Comparison of ENCODE assay signal across 8 cellular contexts in the genomic region with DNA sequence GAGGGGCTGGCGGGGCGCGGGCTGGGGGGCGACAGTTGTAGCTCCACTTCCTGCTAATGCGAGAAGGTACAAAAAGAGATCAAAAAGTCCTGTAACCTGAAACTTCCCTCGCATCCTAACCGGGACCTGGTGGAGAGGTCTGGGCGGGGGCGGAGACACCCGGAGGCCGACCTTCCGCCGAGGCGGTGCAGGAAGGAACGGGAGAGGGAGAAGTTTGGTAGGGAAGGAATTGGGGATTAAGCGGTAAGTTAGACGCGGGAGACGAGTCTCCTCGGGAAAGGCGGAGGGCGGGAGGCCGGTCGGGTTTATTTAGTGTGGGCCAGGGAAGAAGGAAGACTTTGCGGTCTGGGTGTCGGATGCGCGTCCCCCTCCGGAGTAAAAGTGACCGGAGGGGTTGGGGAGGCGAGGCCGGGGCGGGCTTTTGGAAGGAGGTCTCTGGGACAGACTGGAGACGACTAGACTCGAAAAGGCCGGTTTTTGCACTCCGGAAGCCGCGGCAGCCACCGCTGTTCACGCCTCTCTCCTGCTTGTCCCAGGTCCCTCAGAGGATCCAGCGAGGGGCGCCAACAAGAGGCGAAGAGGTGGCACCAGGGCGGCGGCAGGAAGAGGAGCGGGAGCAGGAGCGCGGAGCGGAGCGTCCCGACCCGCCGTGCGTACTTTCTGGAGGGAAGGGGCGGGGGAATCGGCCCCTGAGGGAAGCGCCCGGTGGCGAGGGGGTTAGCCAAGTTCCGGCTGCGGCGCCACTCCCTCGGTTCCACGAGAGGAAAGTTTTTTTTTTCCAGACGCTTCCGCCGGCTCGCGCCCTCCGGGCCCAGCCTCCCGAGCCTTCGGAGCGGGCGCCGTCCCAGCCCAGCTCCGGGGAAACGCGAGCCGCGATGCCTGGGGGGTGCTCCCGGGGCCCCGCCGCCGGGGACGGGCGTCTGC. TPM values are rescaled to one million over a fixed set of nuclear protein-coding genes. Genes with fewer than 3 reads are reported as not detected.
DNase-seq lines count a peak whose midpoint lies in the region; ATAC-seq and TF ChIP-seq lines count a peak whose summit lies in the region.

No MANE protein-coding gene starts in this region.

- H3K27me3 ChIP-seq in SJSA1 (replicated peaks): no peaks in the 10 kb centered on the region
- H3K27me3 ChIP-seq in dorsolateral prefrontal cortex: peaks cover 0 to 73% (median 25%) of the 10 kb centered on the region in 45 donors
- peaks cover 0 to 9% of the 10 kb centered on the region in 2 donors for H3K27me3 ChIP-seq in right lobe of liver
- peaks cover 0 to 26% (median 13%) of the 10 kb centered on the region in 5 donors for H3K27me3 ChIP-seq in subcutaneous abdominal adipose tissue (ENCODE audit: control insufficient read depth in 5 of 5, insufficient read depth in 4 of 5, low read length in 5 of 5)

- WGBS in right lobe of liver (ENCODE audit: insufficient coverage, low coverage, low lambda C conversion rate, missing lambda C conversion rate): 1% methylated on average over 28 of the region's 87 CpGs

- DNase-seq in stimulated activated CD4-positive, alpha-beta T cell treated with anti-CD3 and anti-CD28 coated beads, Interleukin-15, amount 100 ng/mL, for 24 hours: peak; percentile 34
- DNase-seq in stimulated activated CD4-positive, alpha-beta T cell treated with anti-CD3 and anti-CD28 coated beads, Interleukin-2, amount 100 ng/mL, for 48 hours: no peak
- DNase-seq in SJSA1 (ENCODE audit: low read depth in 1 of 2, low spot score in 2 of 2) (peak; percentile 71 to 73), dorsolateral prefrontal cortex (peak in 3 of 10 donors; percentile 8 to 45 (median 45)), right lobe of liver (peak in 2 of 3 donors; percentile 31 to 52)

- H3K4me1 ChIP-seq in SJSA1 (replicated peaks): peaks cover 16% of the 10 kb centered on the region
- H3K4me1 ChIP-seq in right lobe of liver: peaks cover 0 to 17% (median 4%) of the 10 kb centered on the region in 4 donors
- peaks cover 0 to 30% (median 26%) of the 10 kb centered on the region in 5 donors for H3K4me1 ChIP-seq in subcutaneous abdominal adipose tissue (ENCODE audit: control insufficient read depth in 5 of 5, insufficient read depth in 5 of 5, low read length in 5 of 5)

- H3K36me3 ChIP-seq in SJSA1 (peaks cover 31% of the 10 kb centered on the region), right lobe of liver (no peaks in the 10 kb centered on the region), subcutaneous abdominal adipose tissue (ENCODE audit: control insufficient read depth in 5 of 5, insufficient read depth in 5 of 5, low read length in 5 of 5) (no peaks in the 10 kb centered on the region)

- intact Hi-C loops in dorsolateral prefrontal cortex (cut with DNase I): no loop called here
- intact Hi-C loops in right lobe of liver (cut with DNase I): loop anchor here in 1 of 2 donors (5.0 kb wide), 1 partner anchor 698 kb away; no protein-coding TSS in a partner anchor

- TF ChIP-seq CTCF in dorsolateral prefrontal cortex (IDR thresholded peaks at IDR 0.05 in 54 of 56, conservative IDR thresholded peaks at IDR 0.05 in 2 of 56; ENCODE audit: low read depth in 1 of 56, partially characterized antibody in 56 of 56) (no peak), right lobe of liver (IDR thresholded peaks at IDR 0.05) (no peak)

- H3K9me3 ChIP-seq in SJSA1 (replicated peaks) (no peaks in the 10 kb centered on the region), right lobe of liver (no peaks in the 10 kb centered on the region), subcutaneous abdominal adipose tissue (ENCODE audit: control insufficient read depth in 5 of 5, low read length in 5 of 5) (no peaks in the 10 kb centered on the region)

- peak overlapping the region in 4 of 5 donors; percentile 55 to 75 (median 68) for H3K9ac ChIP-seq in subcutaneous abdominal adipose tissue (ENCODE audit: low read length in 5 of 5)

- H3K4me3 ChIP-seq in SJSA1 (peak overlapping the region; percentile 67), dorsolateral prefrontal cortex (peak overlapping the region; percentile 50 to 83 (median 64)), right lobe of liver (peak overlapping the region; percentile 45 to 58 (median 54)), subcutaneous abdominal adipose tissue (ENCODE audit: low read depth in 1 of 5, low read length in 5 of 5) (peak overlapping the region; percentile 75 to 93 (median 85))

- ATAC-seq in HG03342 (IDR thresholded peaks at IDR 0.05; ENCODE audit: unreplicated experiment) (peak; percentile 1), right lobe of liver (peak; percentile 56 to 72 (median 64)), HG03460 (IDR thresholded peaks at IDR 0.05; ENCODE audit: unreplicated experiment) (no peak)

- H3K27ac ChIP-seq in SJSA1 (peak overlapping the region; percentile 80), dorsolateral prefrontal cortex (peak overlapping the region in 14 of 59 donors; percentile 1 to 64 (median 24)), right lobe of liver (peak overlapping the region in 1 of 3 donors; percentile 34), subcutaneous abdominal adipose tissue (ENCODE audit: low read depth, low read length) (peak overlapping the region; percentile 57)

- no peak for TF ChIP-seq POLR2A in right lobe of liver (IDR thresholded peaks at IDR 0.05)

RNA-seq across cellular contexts. Expression of a gene that starts 0.7 kb away (rescaled TPM):
- total RNA-seq in SJSA1 (2014; rRNA removed; shearing (Covaris generic)): 37.7 and 43.8 TPM in 2 replicates
- total RNA-seq in dorsolateral prefrontal cortex (10 to 100 TPM in 86 of 120 experiments, 1 to 10 TPM in 34; 3.1 to 34.2 (median 12.0) TPM), right lobe of liver (1 to 10 TPM in 3 of 6 experiments, under 1 TPM in 3; 0.42 to 1.4 (median 0.99) TPM)

Comparison
In these comparisons a context has a peak if more than half of its experiments do, and no peak if none do; other contexts are left out.
1. DNase-seq: peak in stimulated activated CD4-positive, alpha-beta T cell treated with anti-CD3 and anti-CD28 coated beads, Interleukin-15, amount 100 ng/mL, for 24 hours (single experiment), SJSA1 (2 of 2) and right lobe of liver (2 of 3); none in stimulated activated CD4-positive, alpha-beta T cell treated with anti-CD3 and anti-CD28 coated beads, Interleukin-2, amount 100 ng/mL, for 48 hours (0 of 2).
2. Peak in every context shown above with its lines, with median percentiles within 50 percentile points of each other: H3K4me3 ChIP-seq.